ENCODE assay signal across 17 cellular contexts in the genomic region with DNA sequence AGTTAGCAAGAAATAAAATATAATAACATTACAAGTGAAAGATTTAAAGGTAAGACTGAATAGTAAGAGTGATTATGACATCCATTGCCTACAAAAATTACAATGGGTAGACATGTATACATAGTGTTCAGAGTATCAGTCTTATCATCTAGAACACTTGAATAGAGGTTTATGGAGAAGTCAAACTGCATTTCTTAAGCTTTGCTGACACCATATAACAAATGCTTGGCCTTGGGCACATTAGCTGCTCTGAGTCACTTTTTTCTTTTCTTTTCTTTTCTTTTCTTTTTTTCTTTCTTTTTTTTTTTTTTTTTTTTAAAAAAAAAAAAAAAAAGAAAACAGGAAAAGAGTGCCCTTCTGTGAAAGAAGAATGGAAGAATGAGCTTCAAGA.
DNase-seq lines count a peak whose midpoint lies in the region; ATAC-seq and TF ChIP-seq lines count a peak whose summit lies in the region.
"Had no signal": no experiment of that assay in that cellular context is flagged by ENCODE, and none has a peak within 500 bp of the region (broad histone marks: within the 10 kb centered on the region; RNA-seq: fewer than 3 reads in every experiment).

No MANE protein-coding gene starts in this region.

- peaks cover 6% of the 10 kb centered on the region; the same call in 1 of the 2 replicates for H3K27me3 ChIP-seq in SK-N-SH (ENCODE audit: insufficient read depth)
- no peaks in the 10 kb centered on the region for H3K27me3 ChIP-seq in adipocyte (replicated peaks; ENCODE audit: control insufficient read depth, insufficient read depth, low read length)
- no peaks in the 10 kb centered on the region for H3K27me3 ChIP-seq in fibroblast of lung (ENCODE audit: control insufficient read depth, insufficient read depth, low read length)
- no peaks in the 10 kb centered on the region for H3K27me3 ChIP-seq in sigmoid colon

- no peak for TF ChIP-seq POLR2A in sigmoid colon (IDR thresholded peaks at IDR 0.05)

- H3K9me3 Mint-ChIP-seq in activated T-helper 2 cell treated with anti-CD3 and anti-CD28 coated beads, Interferon-gamma antibody, Interleukin-2, Interleukin-4, amounts not matched to agents 10 μg/mL and 5 μg/mL and 100 μg/mL, durations not matched to agents 14 hours and 24 hours and 36 hours, result no peaks in the 10 kb centered on the region
- H3K9me3 Mint-ChIP-seq: CD4-positive, alpha-beta T cell had no signal

- H3K9ac ChIP-seq in SK-N-SH (no peak overlapping the region), adipocyte (ENCODE audit: low read length) (no peak overlapping the region), fibroblast of lung (ENCODE audit: insufficient read depth, low read length) (no peak overlapping the region)

- TF ChIP-seq EP300 in SK-N-SH (IDR thresholded peaks at IDR 0.05; ENCODE audit: borderline replicate concordance in 1 of 2, low read depth in 1 of 2, low read length in 1 of 2) (no peak), sigmoid colon (IDR thresholded peaks at IDR 0.05) (no peak)

- no peaks in the 10 kb centered on the region for H3K4me1 Mint-ChIP-seq in activated T-helper 2 cell treated with anti-CD3 and anti-CD28 coated beads, Interferon-gamma antibody, Interleukin-2, Interleukin-4, amounts not matched to agents 10 μg/mL and 5 μg/mL and 100 μg/mL, durations not matched to agents 14 hours and 24 hours and 36 hours (ENCODE audit: low read depth)

- H3K27me3 Mint-ChIP-seq in activated T-helper 2 cell treated with anti-CD3 and anti-CD28 coated beads, Interferon-gamma antibody, Interleukin-2, Interleukin-4, amounts not matched to agents 10 μg/mL and 5 μg/mL and 100 μg/mL, durations not matched to agents 14 hours and 24 hours and 36 hours (ENCODE audit: low read depth), result no peaks in the 10 kb centered on the region
- H3K27me3 Mint-ChIP-seq: CD4-positive, alpha-beta T cell had no signal

- H3K4me3 Mint-ChIP-seq in activated T-helper 2 cell treated with anti-CD3 and anti-CD28 coated beads, Interferon-gamma antibody, Interleukin-2, Interleukin-4, amounts not matched to agents 10 μg/mL and 5 μg/mL and 100 μg/mL, durations not matched to agents 14 hours and 24 hours and 36 hours (ENCODE audit: low read depth), result no peak overlapping the region
- H3K4me3 Mint-ChIP-seq: CD4-positive, alpha-beta T cell had no signal

- CTCF ChIA-PET in SK-N-SH (lab: Yijun Ruan, JAX), result no interaction called here

- H3K79me2 ChIP-seq in SK-N-SH (ENCODE audit: insufficient read depth), result no peaks in the 10 kb centered on the region
- H3K79me2 ChIP-seq in fibroblast of lung (ENCODE audit: control insufficient read depth, insufficient read depth, low read length), result no peaks in the 10 kb centered on the region

- POLR2A ChIA-PET in SK-N-SH (lab: Yijun Ruan, JAX), result no interaction called here

- no peaks in the 10 kb centered on the region for H3K36me3 Mint-ChIP-seq in activated T-helper 2 cell treated with anti-CD3 and anti-CD28 coated beads, Interferon-gamma antibody, Interleukin-2, Interleukin-4, amounts not matched to agents 10 μg/mL and 5 μg/mL and 100 μg/mL, durations not matched to agents 14 hours and 24 hours and 36 hours (ENCODE audit: low read depth)

- no peak for TF ChIP-seq RAD21 in SK-N-SH (IDR thresholded peaks at IDR 0.05; ENCODE audit: low read length)

- H2AFZ ChIP-seq in SK-N-SH (ENCODE audit: low read depth) (no peak overlapping the region), fibroblast of lung (ENCODE audit: low read length) (no peak overlapping the region)

- no peak overlapping the region for H3K4me2 ChIP-seq in SK-N-SH
- no peak overlapping the region for H3K4me2 ChIP-seq in fibroblast of lung (ENCODE audit: extremely low read depth, insufficient read depth, low read length)

- DNase-seq in SK-N-SH (no peak), adipocyte (ENCODE audit: low read depth) (peak; percentile 23), fibroblast of lung (ENCODE audit: low read depth in 2 of 2) (peak; percentile 43 to 48), renal cortical epithelial cell (ENCODE audit: low read depth) (peak; percentile 9), sigmoid colon (no peak), NCI-H2171 treated with DMSO at 0.1 percent for 48 hours (lab: John Stamatoyannopoulos, UW) (no peak)
- no peak for DNase-seq in activated T-helper 2 cell treated with anti-CD3 and anti-CD28 coated beads, Interferon-gamma antibody, Interleukin-2, Interleukin-4, amounts not matched to agents 10 μg/mL and 5 μg/mL and 100 μg/mL, durations not matched to agents 14 hours and 24 hours and 36 hours (ENCODE audit: low spot score)
- DNase-seq: BE2C; CD4-positive, alpha-beta T cell; NCI-H1436; NCI-H2029 treated with DMSO at 0.1 percent for 48 hours; NCI-H510A treated with DMSO at 0.1 percent for 48 hours; Right ventricle myocardium superior had no signal

- peaks cover 16% of the 10 kb centered on the region for H3F3A ChIP-seq in SK-N-SH (replicated peaks; ENCODE audit: insufficient read depth)

- H3K9me2 ChIP-seq in SK-N-SH, result no peaks in the 10 kb centered on the region

- H3K9me3 ChIP-seq in SK-N-SH, result no peaks in the 10 kb centered on the region
- no peaks in the 10 kb centered on the region for H3K9me3 ChIP-seq in adipocyte (ENCODE audit: control insufficient read depth, low read length)
- no peaks in the 10 kb centered on the region for H3K9me3 ChIP-seq in fibroblast of lung (ENCODE audit: control insufficient read depth, insufficient read depth, low read depth, low read length)
- no peaks in the 10 kb centered on the region for H3K9me3 ChIP-seq in sigmoid colon
- H3K9me3 ChIP-seq: BE2C, HAP-1 had no signal

- TF ChIP-seq CTCF in SK-N-SH (IDR thresholded peaks at IDR 0.05) (no peak), fibroblast of lung (conservative IDR thresholded peaks at IDR 0.05 in 1 of 2, IDR thresholded peaks at IDR 0.05 in 1 of 2; ENCODE audit: low read depth in 1 of 2, low read length in 2 of 2) (no peak), sigmoid colon (IDR thresholded peaks at IDR 0.05) (no peak)

- H3K4me3 ChIP-seq in SK-N-SH (ENCODE audit: low read depth in 2 of 2, low read length in 1 of 2) (no peak overlapping the region), adipocyte (ENCODE audit: low read length) (no peak overlapping the region), fibroblast of lung (replicated peaks in 1 of 4; ENCODE audit: control extremely low read depth in 1 of 4, insufficient read depth in 1 of 4, low read depth in 3 of 4, low read length in 4 of 4) (no peak overlapping the region), sigmoid colon (no peak overlapping the region)
- H3K4me3 ChIP-seq: HAP-1 had no signal

- H4K20me1 ChIP-seq in SK-N-SH (ENCODE audit: insufficient read depth) (no peaks in the 10 kb centered on the region), fibroblast of lung (ENCODE audit: control insufficient read depth, extremely low read depth, insufficient read depth, low read length) (no peaks in the 10 kb centered on the region)

- ATAC-seq in SK-N-SH treated with all-trans-retinoic acid at 6 μM for 48 hours, result no peak
- ATAC-seq: Panc1 had no signal

- H3K4me1 ChIP-seq in SK-N-SH (ENCODE audit: control insufficient read depth in 1 of 2, insufficient read depth in 2 of 2, low read depth in 1 of 2, low read length in 1 of 2) (peaks cover 0 to 3% of the 10 kb centered on the region in 2 experiments; a peak in 1 of 4 replicates), adipocyte (ENCODE audit: control insufficient read depth, insufficient read depth, low read length) (peaks cover 6% of the 10 kb centered on the region), fibroblast of lung (ENCODE audit: control insufficient read depth, extremely low read depth, insufficient read depth, low read length) (no peaks in the 10 kb centered on the region), sigmoid colon (no peaks in the 10 kb centered on the region)
- H3K4me1 ChIP-seq: BE2C had no signal

- H3K27ac ChIP-seq in SK-N-SH (ENCODE audit: low read depth in 2 of 2, low read length in 1 of 2) (peak overlapping the region; percentile 75 to 81; a peak in 3 of 4 replicates), fibroblast of lung (ENCODE audit: insufficient read depth, low read length) (no peak overlapping the region), sigmoid colon (no peak overlapping the region)
- H3K27ac ChIP-seq: 22Rv1 had no signal

- intact Hi-C loops in sigmoid colon (cut with DNase I), result no loop called here
- intact Hi-C loops in activated T-helper 2 cell treated with anti-CD3 and anti-CD28 coated beads, Interferon-gamma antibody, Interleukin-2, Interleukin-4, amounts not matched to agents 10 μg/mL and 5 μg/mL and 100 μg/mL, durations not matched to agents 14 hours and 24 hours and 36 hours (cut with micrococcal nuclease), result no loop called here

- H3K36me3 ChIP-seq in SK-N-SH (replicated peaks in 1 of 2; ENCODE audit: control insufficient read depth in 1 of 2, insufficient read depth in 2 of 2, low read length in 1 of 2) (no peaks in the 10 kb centered on the region), adipocyte (ENCODE audit: control insufficient read depth, insufficient read depth, low read length, severe bottlenecking) (no peaks in the 10 kb centered on the region), fibroblast of lung (ENCODE audit: control insufficient read depth, insufficient read depth, low read length) (no peaks in the 10 kb centered on the region), sigmoid colon (no peaks in the 10 kb centered on the region)
- H3K36me3 ChIP-seq: BE2C, HAP-1 had no signal

- no peak overlapping the region for H3K27ac Mint-ChIP-seq in activated T-helper 2 cell treated with anti-CD3 and anti-CD28 coated beads, Interferon-gamma antibody, Interleukin-2, Interleukin-4, amounts not matched to agents 10 μg/mL and 5 μg/mL and 100 μg/mL, durations not matched to agents 14 hours and 24 hours and 36 hours
- H3K27ac Mint-ChIP-seq: CD4-positive, alpha-beta T cell had no signal

TF ChIP-seq in SK-N-SH, 30 proteins besides CTCF, POLR2A, EP300 and RAD21 (continues in another document):
- no peak for TF ChIP-seq ELF1 (IDR thresholded peaks at IDR 0.05)
- TF ChIP-seq TCF12 (IDR thresholded peaks at IDR 0.05), result no peak

Comparison
In these comparisons a context has a peak if more than half of its experiments do, and no peak if none do; other contexts are left out.
1. DNase-seq: peak in adipocyte (single experiment), fibroblast of lung (2 of 2) and renal cortical epithelial cell (single experiment); none in SK-N-SH (single experiment), sigmoid colon (single experiment), NCI-H2171 treated with DMSO at 0.1 percent for 48 hours (single experiment) and activated T-helper 2 cell treated with anti-CD3 and anti-CD28 coated beads, Interferon-gamma antibody, Interleukin-2, Interleukin-4, amounts not matched to agents 10 μg/mL and 5 μg/mL and 100 μg/mL, durations not matched to agents 14 hours and 24 hours and 36 hours (single experiment).
2. H3K27ac ChIP-seq: peak in SK-N-SH (2 of 2); none in fibroblast of lung (single experiment) and sigmoid colon (0 of 4).